Comparison of ENCODE assay signal across 23 cellular contexts in genomic region chr12:106498056-106498455, GRCh38.
DNase-seq lines count a peak whose midpoint lies in the region; ATAC-seq and TF ChIP-seq lines count a peak whose summit lies in the region.
"Had no signal": no experiment of that assay in that cellular context is flagged by ENCODE, and none has a peak within 500 bp of the region (broad histone marks: within the 10 kb centered on the region; RNA-seq: fewer than 3 reads in every experiment).

No MANE protein-coding gene starts in this region.

- no peak for TF ChIP-seq CTCF in epithelial cell of esophagus (IDR thresholded peaks at IDR 0.05; ENCODE audit: insufficient read depth, low read depth, low read length, missing control alignments)
- TF ChIP-seq CTCF in left lung (IDR thresholded peaks at IDR 0.05) = no peak

- H3K27ac ChIP-seq in left lung = no peak overlapping the region
- H3K27ac ChIP-seq: adrenal gland, tibial nerve had no signal

- ATAC-seq in left lung = peak; percentile 23
- ATAC-seq in GM19035 (IDR thresholded peaks at IDR 0.05; ENCODE audit: unreplicated experiment) = no peak
- no peak for ATAC-seq in naive thymus-derived CD8-positive, alpha-beta T cell
- ATAC-seq: natural killer cell treated with Interleukin-12 subunit alpha and Interleukin-12 subunit beta and Interleukin-15 and Interleukin-18, amount 100 ng/mL, for 72 hours; T-cell had no signal

- intact Hi-C loops in left lung (cut with DNase I) = no loop called here

- no peaks in the 10 kb centered on the region for H3K9me3 ChIP-seq in left lung
- H3K9me3 ChIP-seq: adrenal gland, tibial nerve had no signal

- POLR2A ChIA-PET in naive thymus-derived CD8-positive, alpha-beta T cell (lab: Charles Lee) = no interaction called here

- no peaks in the 10 kb centered on the region for H3K27me3 ChIP-seq in left lung
- H3K27me3 ChIP-seq: adrenal gland, tibial nerve had no signal

- H3K9me3 Mint-ChIP-seq in naive thymus-derived CD8-positive, alpha-beta T cell = no peaks in the 10 kb centered on the region
- H3K9me3 Mint-ChIP-seq: CD14-positive monocyte; central memory CD8-positive, alpha-beta T cell; natural killer cell treated with Interleukin-12 subunit alpha and Interleukin-12 subunit beta and Interleukin-15 and Interleukin-18, amount 100 ng/mL, for 72 hours; stimulated activated naive CD8-positive, alpha-beta T cell treated with anti-CD3 and anti-CD28 coated beads, Interleukin-15, Interleukin-2, amounts not matched to agents 100 ng/mL and 50 ng/mL, for 24 hours; T-cell had no signal

- DNase-seq in NCI-H226 (peak; percentile 9), astrocyte of the hippocampus (ENCODE audit: low read depth, low spot score) (peak; percentile 29), epithelial cell of esophagus (ENCODE audit: low read depth) (peak; percentile 33), left lung (no peak), NCI-H1417 treated with DMSO at 0.1 percent for 48 hours (lab: John Stamatoyannopoulos, UW) (no peak), iPS-NIHi11 (ENCODE audit: low spot score) (no peak)
- DNase-seq in naive thymus-derived CD8-positive, alpha-beta T cell = no peak
- DNase-seq: activated effector memory CD4-positive, alpha-beta T cell treated with anti-CD3 and anti-CD28 coated beads, Interleukin-2, amount 50 U/mL, for 16 hours; effector CD8-positive, alpha-beta T cell; hippocampal formation; kidney; NCI-H1417; NCI-H526 treated with DMSO at 0.1 percent for 48 hours; stimulated activated CD4-positive, alpha-beta T cell treated with anti-CD3 and anti-CD28 coated beads, Interleukin-4, amount 100 ng/mL, for 1 hour; T-cell had no signal

- peaks cover 0 to 22% (median 17%) of the 10 kb centered on the region in 4 donors for H3K4me1 Mint-ChIP-seq in naive thymus-derived CD8-positive, alpha-beta T cell
- H3K4me1 Mint-ChIP-seq: CD14-positive monocyte; central memory CD8-positive, alpha-beta T cell had no signal

- peak overlapping the region in 3 of 10 donors; percentile 2 to 57 (median 7) for H3K27ac Mint-ChIP-seq in naive thymus-derived CD8-positive, alpha-beta T cell
- H3K27ac Mint-ChIP-seq: natural killer cell treated with Interleukin-12 subunit alpha and Interleukin-12 subunit beta and Interleukin-15 and Interleukin-18, amount 100 ng/mL, for 72 hours; stimulated activated naive CD8-positive, alpha-beta T cell treated with anti-CD3 and anti-CD28 coated beads, Interleukin-15, Interleukin-2, amounts not matched to agents 100 ng/mL and 50 ng/mL, for 24 hours; T-cell had no signal

- peaks cover 0 to 62% of the 10 kb centered on the region in 2 donors for H3K36me3 ChIP-seq in left lung

- no peak overlapping the region for H3K4me3 ChIP-seq in epithelial cell of esophagus (ENCODE audit: low read length)
- no peak overlapping the region for H3K4me3 ChIP-seq in left lung
- H3K4me3 ChIP-seq: adrenal gland, smooth muscle cell, tibial nerve had no signal

- H3K4me1 ChIP-seq in left lung = no peaks in the 10 kb centered on the region
- H3K4me1 ChIP-seq: adrenal gland had no signal

- no peak overlapping the region for H3K4me3 Mint-ChIP-seq in naive thymus-derived CD8-positive, alpha-beta T cell
- H3K4me3 Mint-ChIP-seq: CD14-positive monocyte; central memory CD8-positive, alpha-beta T cell; natural killer cell treated with Interleukin-12 subunit alpha and Interleukin-12 subunit beta and Interleukin-15 and Interleukin-18, amount 100 ng/mL, for 72 hours; stimulated activated naive CD8-positive, alpha-beta T cell treated with anti-CD3 and anti-CD28 coated beads, Interleukin-15, Interleukin-2, amounts not matched to agents 100 ng/mL and 50 ng/mL, for 24 hours; T-cell had no signal

- no peaks in the 10 kb centered on the region for H3K27me3 Mint-ChIP-seq in naive thymus-derived CD8-positive, alpha-beta T cell
- H3K27me3 Mint-ChIP-seq: central memory CD8-positive, alpha-beta T cell; natural killer cell treated with Interleukin-12 subunit alpha and Interleukin-12 subunit beta and Interleukin-15 and Interleukin-18, amount 100 ng/mL, for 72 hours; stimulated activated naive CD8-positive, alpha-beta T cell treated with anti-CD3 and anti-CD28 coated beads, Interleukin-15, Interleukin-2, amounts not matched to agents 100 ng/mL and 50 ng/mL, for 24 hours; T-cell had no signal

- H3K36me3 Mint-ChIP-seq in naive thymus-derived CD8-positive, alpha-beta T cell = peaks cover 18 to 72% (median 25%) of the 10 kb centered on the region in 3 donors

Comparison
In these comparisons a context has a peak if more than half of its experiments do, and no peak if none do; other contexts are left out.
1. DNase-seq: peak in NCI-H226 (single experiment), astrocyte of the hippocampus (single experiment) and epithelial cell of esophagus (single experiment); none in left lung (0 of 2), NCI-H1417 treated with DMSO at 0.1 percent for 48 hours (single experiment), iPS-NIHi11 (single experiment) and naive thymus-derived CD8-positive, alpha-beta T cell (0 of 10).